Comparison of ENCODE assay signal across 18 cellular contexts in the genomic region with DNA sequence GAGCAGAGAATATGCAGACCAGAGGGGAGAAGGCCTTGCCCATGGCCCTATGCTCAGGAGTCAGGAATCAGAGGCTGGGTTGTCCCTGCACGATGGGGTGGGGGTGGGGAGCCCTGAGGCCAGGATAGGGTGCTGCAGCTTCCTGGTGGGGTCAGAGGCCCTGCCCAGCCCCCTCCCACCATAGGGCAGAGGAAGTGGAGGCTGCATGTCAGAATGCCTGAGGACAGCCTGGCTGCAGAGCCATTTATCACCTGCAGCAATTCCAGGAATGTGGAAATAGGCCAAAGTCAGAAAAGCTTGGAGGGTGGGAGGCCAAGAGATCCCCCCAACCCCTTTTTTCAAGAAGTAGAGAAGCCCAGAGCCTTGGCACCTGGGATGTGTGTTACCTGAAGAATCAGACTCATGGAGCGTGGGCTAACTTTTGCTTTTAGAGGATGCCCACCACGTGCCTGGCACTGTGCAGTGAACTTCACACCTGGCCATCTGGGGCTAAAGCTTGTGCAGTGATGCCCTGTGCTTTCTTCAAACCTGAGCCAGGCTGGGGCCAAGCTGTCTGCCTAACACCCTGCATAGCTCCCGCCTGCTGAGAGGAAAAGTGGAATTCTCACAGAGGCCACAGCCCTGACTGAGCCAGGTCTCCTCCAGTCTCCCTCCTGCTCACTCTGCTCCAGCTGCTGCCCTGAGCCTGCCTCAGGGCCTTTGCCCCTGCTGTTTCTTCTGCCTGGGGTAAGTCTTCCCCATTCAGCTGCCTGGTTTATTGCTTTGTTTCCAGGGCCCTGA.
DNase-seq lines count a peak whose midpoint lies in the region; ATAC-seq and TF ChIP-seq lines count a peak whose summit lies in the region.
"Had no signal": no experiment of that assay in that cellular context is flagged by ENCODE, and none has a peak within 500 bp of the region (broad histone marks: within the 10 kb centered on the region; RNA-seq: fewer than 3 reads in every experiment).

No MANE protein-coding gene starts in this region.

- no peak overlapping the region for H2BK20ac ChIP-seq in H9 (ENCODE audit: low read depth, low read length, poor library complexity, severe bottlenecking)

- no peak overlapping the region for H3K4ac ChIP-seq in H9 (ENCODE audit: low read depth, low read length)

- no peak overlapping the region for H3T11ph ChIP-seq in H9 (ENCODE audit: low read length)

- no peaks in the 10 kb centered on the region for H3K79me2 ChIP-seq in H9 (ENCODE audit: insufficient read depth, low read length)

- H3K23ac ChIP-seq in H9 (ENCODE audit: insufficient read length, low read depth, low read length): no peak overlapping the region

- H4K5ac ChIP-seq in H9 (ENCODE audit: insufficient read length, low read depth, low read length): no peak overlapping the region

- no peak overlapping the region for H2BK5ac ChIP-seq in H9 (ENCODE audit: insufficient read length, low read length)

- H4K91ac ChIP-seq in H9 (ENCODE audit: insufficient read length, low read depth, low read length): no peak overlapping the region

- no peaks in the 10 kb centered on the region for H4K20me1 ChIP-seq in H9 (ENCODE audit: control insufficient read depth, insufficient read depth, insufficient read length)

- H3K4me3 Mint-ChIP-seq in H9 (no peak overlapping the region), endothelial cell (ENCODE audit: unreplicated experiment) (no peak overlapping the region)
- no peak overlapping the region for H3K4me3 Mint-ChIP-seq in stimulated activated effector memory CD8-positive, alpha-beta T cell treated with anti-CD3 and anti-CD28 coated beads, Interleukin-12 subunit alpha, Interleukin-12 subunit beta, amount 100 ng/mL, for 72 hours
- H3K4me3 Mint-ChIP-seq: CD4-positive, CD25-positive, alpha-beta regulatory T cell; IgD-negative memory B cell; memory B cell had no signal

- H3K9me3 ChIP-seq in H9 (ENCODE audit: control insufficient read depth, low read depth, low read length) (no peaks in the 10 kb centered on the region), NT2/D1 (ENCODE audit: insufficient read depth, low read length) (no peaks in the 10 kb centered on the region), colonic mucosa (no peaks in the 10 kb centered on the region)
- H3K9me3 ChIP-seq: adrenal gland, gastrocnemius medialis had no signal

- H2BK120ac ChIP-seq in H9 (ENCODE audit: low read depth, low read length, poor library complexity, severe bottlenecking): no peak overlapping the region

- H2AFZ ChIP-seq in H9 (ENCODE audit: low read length): no peak overlapping the region

- H3K4me1 Mint-ChIP-seq in H9: peaks cover 13 to 19% of the 10 kb centered on the region in 2 experiments
- peaks cover 9% of the 10 kb centered on the region for H3K4me1 Mint-ChIP-seq in endothelial cell (ENCODE audit: unreplicated experiment)
- no peaks in the 10 kb centered on the region for H3K4me1 Mint-ChIP-seq in stimulated activated effector memory CD8-positive, alpha-beta T cell treated with anti-CD3 and anti-CD28 coated beads, Interleukin-12 subunit alpha, Interleukin-12 subunit beta, amount 100 ng/mL, for 72 hours
- H3K4me1 Mint-ChIP-seq: IgD-negative memory B cell, memory B cell had no signal

- no peak for ATAC-seq in HG02973 (IDR thresholded peaks at IDR 0.05; ENCODE audit: unreplicated experiment)
- no peak for ATAC-seq in stimulated activated effector memory CD8-positive, alpha-beta T cell treated with anti-CD3 and anti-CD28 coated beads, Interleukin-12 subunit alpha, Interleukin-12 subunit beta, amount 100 ng/mL, for 72 hours
- ATAC-seq: gastrocnemius medialis, right cardiac atrium had no signal

- H2BK15ac ChIP-seq in H9 (ENCODE audit: low read depth, low read length): no peak overlapping the region

- intact Hi-C loops in posterior vena cava (cut with DNase I) (no loop called here), colonic mucosa (cut with DNase I) (no loop called here)

- no peak overlapping the region for H2BK12ac ChIP-seq in H9 (ENCODE audit: insufficient read length, low read depth, low read length)

- H3K23me2 ChIP-seq in H9 (ENCODE audit: insufficient read length, low read depth, low read length, poor library complexity, severe bottlenecking): no peaks in the 10 kb centered on the region

- H3K18ac ChIP-seq in H9 (ENCODE audit: insufficient read length, low read depth, low read length): no peak overlapping the region

- no CpG with 5 or more reads among the region's 4 CpGs for WGBS in H9 (ENCODE audit: extremely low coverage, insufficient read length, low lambda C conversion rate)

- peak overlapping the region in 1 of 3 experiments; percentile 68; a peak in 2 of 7 replicates for H3K27ac Mint-ChIP-seq in H9
- H3K27ac Mint-ChIP-seq in endothelial cell (ENCODE audit: unreplicated experiment): no peak overlapping the region
- no peak overlapping the region for H3K27ac Mint-ChIP-seq in stimulated activated effector memory CD8-positive, alpha-beta T cell treated with anti-CD3 and anti-CD28 coated beads, Interleukin-12 subunit alpha, Interleukin-12 subunit beta, amount 100 ng/mL, for 72 hours
- H3K27ac Mint-ChIP-seq: memory B cell had no signal

- H3K9ac ChIP-seq in H9 (ENCODE audit: extremely low read depth, insufficient read length, low read length): no peak overlapping the region
- H3K9ac ChIP-seq in NT2/D1 (ENCODE audit: insufficient read length, low read depth): no peak overlapping the region
- no peak overlapping the region for H3K9ac ChIP-seq in colonic mucosa (ENCODE audit: low read depth in 2 of 2, low read length in 2 of 2)

- no peaks in the 10 kb centered on the region for H3K36me3 Mint-ChIP-seq in H9 (ENCODE audit: insufficient read depth in 1 of 3, low read depth in 3 of 3)
- no peaks in the 10 kb centered on the region for H3K36me3 Mint-ChIP-seq in endothelial cell (ENCODE audit: low read depth, unreplicated experiment)
- no peaks in the 10 kb centered on the region for H3K36me3 Mint-ChIP-seq in stimulated activated effector memory CD8-positive, alpha-beta T cell treated with anti-CD3 and anti-CD28 coated beads, Interleukin-12 subunit alpha, Interleukin-12 subunit beta, amount 100 ng/mL, for 72 hours
- H3K36me3 Mint-ChIP-seq: CD4-positive, CD25-positive, alpha-beta regulatory T cell; IgD-negative memory B cell; memory B cell had no signal

- H3K27me3 ChIP-seq in H9 (ENCODE audit: insufficient read depth, low read length) (no peaks in the 10 kb centered on the region), NT2/D1 (ENCODE audit: insufficient read depth, insufficient read length) (no peaks in the 10 kb centered on the region), colonic mucosa (no peaks in the 10 kb centered on the region)
- H3K27me3 ChIP-seq: adrenal gland, gastrocnemius medialis had no signal

- H3K9me3 Mint-ChIP-seq in H9: no peaks in the 10 kb centered on the region
- no peaks in the 10 kb centered on the region for H3K9me3 Mint-ChIP-seq in endothelial cell (ENCODE audit: unreplicated experiment)
- no peaks in the 10 kb centered on the region for H3K9me3 Mint-ChIP-seq in stimulated activated effector memory CD8-positive, alpha-beta T cell treated with anti-CD3 and anti-CD28 coated beads, Interleukin-12 subunit alpha, Interleukin-12 subunit beta, amount 100 ng/mL, for 72 hours

- H3K4me3 ChIP-seq in NT2/D1 (ENCODE audit: insufficient read length, low read depth) (no peak overlapping the region), colonic mucosa (no peak overlapping the region)
- H3K4me3 ChIP-seq: adrenal gland, gastrocnemius medialis had no signal

- H3K14ac ChIP-seq in H9 (ENCODE audit: insufficient read depth, low read length): no peak overlapping the region

- no peaks in the 10 kb centered on the region for H3K79me1 ChIP-seq in H9 (ENCODE audit: insufficient read depth, low read depth, low read length, poor library complexity, severe bottlenecking)

- H3K36me3 ChIP-seq in NT2/D1 (ENCODE audit: insufficient read depth, insufficient read length, low read length) (no peaks in the 10 kb centered on the region), colonic mucosa (no peaks in the 10 kb centered on the region)
- H3K36me3 ChIP-seq: adrenal gland, gastrocnemius medialis had no signal

- no peak overlapping the region for H3K4me2 ChIP-seq in H9 (ENCODE audit: insufficient read depth, insufficient read length, low read length)

- H3K56ac ChIP-seq in H9 (ENCODE audit: insufficient read length, low read depth, low read length): no peak overlapping the region

- TF ChIP-seq CTCF in H9 (conservative IDR thresholded peaks at IDR 0.05): no peak
- TF ChIP-seq CTCF in endothelial cell (IDR thresholded peaks at IDR 0.05; ENCODE audit: unreplicated experiment): no peak
- no peak for TF ChIP-seq CTCF in colonic mucosa (IDR thresholded peaks at IDR 0.05)

- no peak overlapping the region for H3K27ac ChIP-seq in H9 (ENCODE audit: insufficient read length, low read depth, low read length)
- H3K27ac ChIP-seq in colonic mucosa: no peak overlapping the region
- H3K27ac ChIP-seq: adrenal gland, gastrocnemius medialis had no signal

- H3K4me1 ChIP-seq in H9 (ENCODE audit: insufficient read depth, low read length) (peaks cover 5% of the 10 kb centered on the region), NT2/D1 (ENCODE audit: insufficient read depth, insufficient read length) (peaks cover 20% of the 10 kb centered on the region), colonic mucosa (no peaks in the 10 kb centered on the region)
- H3K4me1 ChIP-seq: adrenal gland, gastrocnemius medialis had no signal

- no peaks in the 10 kb centered on the region; the same call in 1 of the 2 replicates for H3K27me3 Mint-ChIP-seq in H9 (ENCODE audit: low read depth)
- H3K27me3 Mint-ChIP-seq in endothelial cell (ENCODE audit: unreplicated experiment): no peaks in the 10 kb centered on the region
- H3K27me3 Mint-ChIP-seq: CD4-positive, CD25-positive, alpha-beta regulatory T cell had no signal

- H4K8ac ChIP-seq in H9 (replicated peaks; ENCODE audit: insufficient read length, low read depth, low read length): no peak overlapping the region

- H2AK5ac ChIP-seq in H9 (ENCODE audit: insufficient read length, low read length): no peak overlapping the region

- DNase-seq in H9 (peak; percentile 75), NT2/D1 (ENCODE audit: low read depth, low spot score) (peak; percentile 44), endothelial cell (ENCODE audit: low spot score) (peak; percentile 33), posterior vena cava (ENCODE audit: low spot score) (peak; percentile 57), colonic mucosa (no peak)
- no peak for DNase-seq in stimulated activated effector memory CD8-positive, alpha-beta T cell treated with anti-CD3 and anti-CD28 coated beads, Interleukin-12 subunit alpha, Interleukin-12 subunit beta, amount 100 ng/mL, for 72 hours (ENCODE audit: low spot score in 2 of 2)
- DNase-seq: activated CD4-positive, alpha-beta T cell treated with anti-CD3 and anti-CD28 coated beads for 48 hours; CD4-positive, CD25-positive, alpha-beta regulatory T cell; cerebellar nuclear complex; gastrocnemius medialis; NCI-H1436; NCI-H226; right cardiac atrium; SHP77 treated with DMSO at 0.1 percent for 48 hours had no signal

Comparison
In these comparisons a context has a peak if more than half of its experiments do, and no peak if none do; other contexts are left out.
1. DNase-seq: peak in H9 (single experiment), NT2/D1 (single experiment), endothelial cell (single experiment) and posterior vena cava (single experiment); none in colonic mucosa (single experiment) and stimulated activated effector memory CD8-positive, alpha-beta T cell treated with anti-CD3 and anti-CD28 coated beads, Interleukin-12 subunit alpha, Interleukin-12 subunit beta, amount 100 ng/mL, for 72 hours (0 of 2).